Comparison of ENCODE assay signal across 10 cellular contexts in the genomic region with DNA sequence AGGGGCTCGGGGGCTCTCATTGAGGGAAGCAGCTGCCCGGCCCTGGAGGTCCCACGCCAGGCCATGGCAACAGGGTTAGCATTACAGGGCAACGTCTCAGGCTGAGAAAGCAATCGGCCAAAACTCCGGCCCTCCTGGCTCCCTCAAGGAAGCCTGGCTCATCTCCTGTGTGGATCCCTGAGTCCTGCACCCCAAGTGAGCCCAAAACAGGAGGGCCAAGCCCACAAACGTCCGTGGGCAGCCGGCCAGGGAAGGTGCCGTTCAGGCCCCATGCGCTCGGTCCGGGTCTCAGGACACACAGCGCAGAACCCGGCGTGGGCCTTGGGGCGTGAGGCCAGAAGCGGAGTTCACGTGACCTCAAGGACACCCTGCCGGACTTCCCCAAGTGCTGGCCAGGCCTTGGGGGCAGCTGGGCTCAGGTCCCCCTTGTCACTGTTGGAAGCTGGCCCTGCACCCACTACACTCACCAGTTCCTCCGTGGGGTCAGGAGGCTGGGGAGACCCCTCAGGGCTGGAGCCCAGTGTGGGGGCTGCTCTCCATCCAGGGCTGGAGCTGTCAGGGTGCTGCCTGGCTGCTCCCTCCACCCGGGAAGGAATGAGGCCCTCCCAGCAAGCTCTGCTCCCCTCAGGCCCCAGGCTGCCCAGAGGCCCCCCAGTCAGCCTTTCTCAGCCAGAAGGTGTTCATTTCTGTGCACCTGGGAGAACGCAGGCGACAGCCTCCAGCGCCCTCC. TPM values are rescaled to one million over a fixed set of nuclear protein-coding genes. Genes with fewer than 3 reads are reported as not detected.
DNase-seq lines count a peak whose midpoint lies in the region; ATAC-seq and TF ChIP-seq lines count a peak whose summit lies in the region.
"Had no signal": no experiment of that assay in that cellular context is flagged by ENCODE, and none has a peak within 500 bp of the region (broad histone marks: within the 10 kb centered on the region; RNA-seq: fewer than 3 reads in every experiment).

No MANE protein-coding gene starts in this region.

- H3K4me3 Mint-ChIP-seq in CD14-positive monocyte (peak overlapping the region in 1 of 2 donors; percentile 46), H9 (no peak overlapping the region)
- H3K4me3 Mint-ChIP-seq in central memory CD8-positive, alpha-beta T cell, result peak overlapping the region; percentile 19

- WGBS in H9 (ENCODE audit: extremely low coverage, insufficient read length, low lambda C conversion rate), result no CpG with 5 or more reads among the region's 25 CpGs

- H4K91ac ChIP-seq in H9 (ENCODE audit: insufficient read length, low read depth, low read length), result no peak overlapping the region

- no peak overlapping the region for H3K4ac ChIP-seq in H9 (ENCODE audit: low read depth, low read length)

- H3K9me3 ChIP-seq in H9 (ENCODE audit: control insufficient read depth, low read depth, low read length) (no peaks in the 10 kb centered on the region), MM.1S (replicated peaks; ENCODE audit: insufficient read depth, low read length) (no peaks in the 10 kb centered on the region)
- H3K9me3 ChIP-seq in effector memory CD4-positive, alpha-beta T cell (ENCODE audit: control insufficient read depth, low read length), result no peaks in the 10 kb centered on the region

- no peak overlapping the region for H3K14ac ChIP-seq in H9 (ENCODE audit: insufficient read depth, low read length)

- H3K4me2 ChIP-seq in H9 (ENCODE audit: insufficient read depth, insufficient read length, low read length) (no peak overlapping the region), MM.1S (ENCODE audit: low read depth, low read length) (no peak overlapping the region)

- intact Hi-C loops in CD14-positive monocyte (cut with micrococcal nuclease), result loop anchor here in 1 of 2 donors (2.0 to 10.0 kb wide), 2 partner anchors 64 to 146 kb away; partner anchors contain the start of gene INPP5A

- H3T11ph ChIP-seq in H9 (ENCODE audit: low read length), result no peak overlapping the region

- H2BK5ac ChIP-seq in H9 (ENCODE audit: insufficient read length, low read length), result no peak overlapping the region

- no peak overlapping the region for H3K56ac ChIP-seq in H9 (ENCODE audit: insufficient read length, low read depth, low read length)

- no peak overlapping the region for H2BK15ac ChIP-seq in H9 (ENCODE audit: low read depth, low read length)

- no peaks in the 10 kb centered on the region for H3K79me1 ChIP-seq in H9 (ENCODE audit: insufficient read depth, low read depth, low read length, poor library complexity, severe bottlenecking)

- H3K18ac ChIP-seq in H9 (ENCODE audit: insufficient read length, low read depth, low read length), result no peak overlapping the region

- H3K4me3 ChIP-seq in MM.1S (ENCODE audit: low read length), result no peak overlapping the region
- no peak overlapping the region for H3K4me3 ChIP-seq in effector memory CD4-positive, alpha-beta T cell (ENCODE audit: insufficient read depth, low read depth, low read length, poor library complexity, severe bottlenecking)

- H2BK20ac ChIP-seq in H9 (ENCODE audit: low read depth, low read length, poor library complexity, severe bottlenecking), result no peak overlapping the region

- H3K23me2 ChIP-seq in H9 (ENCODE audit: insufficient read length, low read depth, low read length, poor library complexity, severe bottlenecking), result no peaks in the 10 kb centered on the region

- no peaks in the 10 kb centered on the region for H3K36me3 ChIP-seq in MM.1S (replicated peaks; ENCODE audit: insufficient read depth, low read length)
- H3K36me3 ChIP-seq in effector memory CD4-positive, alpha-beta T cell (ENCODE audit: control insufficient read depth, insufficient read depth, low read length), result no peaks in the 10 kb centered on the region

- H3K79me2 ChIP-seq in H9 (ENCODE audit: insufficient read depth, low read length) (no peaks in the 10 kb centered on the region), MM.1S (ENCODE audit: low read length) (no peaks in the 10 kb centered on the region)

- no peak overlapping the region for H3K23ac ChIP-seq in H9 (ENCODE audit: insufficient read length, low read depth, low read length)

- H2BK120ac ChIP-seq in H9 (ENCODE audit: low read depth, low read length, poor library complexity, severe bottlenecking), result no peak overlapping the region

- H3K27me3 Mint-ChIP-seq in CD14-positive monocyte (ENCODE audit: low read depth in 3 of 3), result peaks cover 4 to 25% (median 7%) of the 10 kb centered on the region in 3 donors
- peaks cover 9% of the 10 kb centered on the region for H3K27me3 Mint-ChIP-seq in H9 (ENCODE audit: low read depth)
- no peaks in the 10 kb centered on the region for H3K27me3 Mint-ChIP-seq in central memory CD8-positive, alpha-beta T cell

- H4K20me1 ChIP-seq in H9 (ENCODE audit: control insufficient read depth, insufficient read depth, insufficient read length) (no peaks in the 10 kb centered on the region), MM.1S (ENCODE audit: insufficient read depth, low read length) (no peaks in the 10 kb centered on the region)

- H3K27ac ChIP-seq in H9 (ENCODE audit: insufficient read length, low read depth, low read length) (no peak overlapping the region), MM.1S (ENCODE audit: low read length) (no peak overlapping the region)
- H3K27ac ChIP-seq in effector memory CD4-positive, alpha-beta T cell (ENCODE audit: insufficient read depth, low read length, poor library complexity, severe bottlenecking), result no peak overlapping the region

- no peak overlapping the region for H3K9ac ChIP-seq in H9 (ENCODE audit: extremely low read depth, insufficient read length, low read length)
- H3K9ac ChIP-seq in MM.1S (ENCODE audit: low read length), result no peak overlapping the region

- no peaks in the 10 kb centered on the region for H3F3A ChIP-seq in MM.1S (ENCODE audit: insufficient read depth, low read length)

- TF ChIP-seq CTCF in CD14-positive monocyte (IDR thresholded peaks at IDR 0.05), result no peak
- no peak for TF ChIP-seq CTCF in H9 (conservative IDR thresholded peaks at IDR 0.05)
- TF ChIP-seq CTCF in omental fat pad (IDR thresholded peaks at IDR 0.05), result no peak
- TF ChIP-seq CTCF in MM.1S (IDR thresholded peaks at IDR 0.05; ENCODE audit: low read length), result no peak

- no peak overlapping the region for H2AK5ac ChIP-seq in H9 (ENCODE audit: insufficient read length, low read length)

- no peaks in the 10 kb centered on the region for H3K4me1 ChIP-seq in H9 (ENCODE audit: insufficient read depth, low read length)
- H3K4me1 ChIP-seq in MM.1S (ENCODE audit: low read length), result no peaks in the 10 kb centered on the region
- peaks cover 4% of the 10 kb centered on the region for H3K4me1 ChIP-seq in effector memory CD4-positive, alpha-beta T cell (ENCODE audit: control insufficient read depth, insufficient read depth, low read length, poor library complexity, severe bottlenecking)

- H3K9me3 Mint-ChIP-seq in CD14-positive monocyte (peaks cover 0 to 7% (median 1%) of the 10 kb centered on the region in 7 donors), H9 (peaks cover 7 to 8% of the 10 kb centered on the region in 2 experiments)
- H3K9me3 Mint-ChIP-seq in central memory CD8-positive, alpha-beta T cell, result peaks cover 8% of the 10 kb centered on the region

- H3K4me1 Mint-ChIP-seq in CD14-positive monocyte (peaks cover 41% of the 10 kb centered on the region), H9 (peaks cover 9 to 11% of the 10 kb centered on the region in 2 experiments)
- no peaks in the 10 kb centered on the region for H3K4me1 Mint-ChIP-seq in central memory CD8-positive, alpha-beta T cell

- H4K8ac ChIP-seq in H9 (replicated peaks; ENCODE audit: insufficient read length, low read depth, low read length), result no peak overlapping the region

- H3K36me3 Mint-ChIP-seq in CD14-positive monocyte (peaks cover 0 to 2% of the 10 kb centered on the region in 2 donors), H9 (ENCODE audit: insufficient read depth in 1 of 3, low read depth in 3 of 3) (peaks cover 0 to 8% (median 7%) of the 10 kb centered on the region in 3 experiments; a peak in 3 of 7 replicates)
- peaks cover 7% of the 10 kb centered on the region for H3K36me3 Mint-ChIP-seq in central memory CD8-positive, alpha-beta T cell (ENCODE audit: insufficient read depth)

- no peak for ATAC-seq in central memory CD8-positive, alpha-beta T cell (replicated peaks; ENCODE audit: extremely low read depth, poor library complexity, severe bottlenecking)
- peak; percentile 59 for ATAC-seq in omental fat pad (ENCODE audit: low FRiP score)
- ATAC-seq in HG02571 (IDR thresholded peaks at IDR 0.05; ENCODE audit: unreplicated experiment), result no peak
- ATAC-seq in HG02759 (IDR thresholded peaks at IDR 0.05; ENCODE audit: unreplicated experiment), result no peak

- H3K27me3 ChIP-seq in H9 (ENCODE audit: insufficient read depth, low read length) (no peaks in the 10 kb centered on the region), MM.1S (replicated peaks; ENCODE audit: insufficient read depth, low read length) (peaks cover 16% of the 10 kb centered on the region)
- H3K27me3 ChIP-seq in effector memory CD4-positive, alpha-beta T cell (replicated peaks; ENCODE audit: control insufficient read depth, insufficient read depth, low read length, poor library complexity, severe bottlenecking), result no peaks in the 10 kb centered on the region

- H3K9me2 ChIP-seq in MM.1S (replicated peaks; ENCODE audit: insufficient read depth, low read length), result no peaks in the 10 kb centered on the region

- H2AFZ ChIP-seq in H9 (ENCODE audit: low read length), result no peak overlapping the region
- H2AFZ ChIP-seq in MM.1S (ENCODE audit: low read length), result no peak overlapping the region

- H2BK12ac ChIP-seq in H9 (ENCODE audit: insufficient read length, low read depth, low read length), result no peak overlapping the region

- no peak overlapping the region for H4K5ac ChIP-seq in H9 (ENCODE audit: insufficient read length, low read depth, low read length)

- DNase-seq in CD14-positive monocyte (ENCODE audit: low spot score) (peak; percentile 47), H9 (peak; percentile 73), omental fat pad (ENCODE audit: low spot score) (no peak), MM.1S (no peak)
- no peak for DNase-seq in central memory CD8-positive, alpha-beta T cell (ENCODE audit: low spot score in 2 of 2)
- DNase-seq in effector memory CD4-positive, alpha-beta T cell, result no peak
- DNase-seq: effector CD4-positive, alpha-beta T cell; retina had no signal

- H3K27ac Mint-ChIP-seq in CD14-positive monocyte (no peak overlapping the region), H9 (no peak overlapping the region)
- H3K27ac Mint-ChIP-seq in central memory CD8-positive, alpha-beta T cell (ENCODE audit: low read depth), result peak overlapping the region; percentile 32

RNA-seq across cellular contexts. Expression of gene PWWP2B, which starts 7.9 kb away (rescaled TPM):
- 1 to 10 TPM; 2.4 to 2.7 TPM for polyA plus RNA-seq in CD14-positive monocyte
- total RNA-seq in H9 (2021) (9.5 and 10.0 TPM in 2 replicates), omental fat pad (10 to 100 TPM in 3 of 4 donors, 1 to 10 TPM in 1; 6.0 to 24.4 (median 12.2) TPM)

RNA-seq across cellular contexts. Expression of gene LRRC27, which starts 57.1 kb away (rescaled TPM):
- 1 to 10 TPM; 3.6 TPM for polyA plus RNA-seq in CD14-positive monocyte
- total RNA-seq in H9 (2021) (1.9 and 2.7 TPM in 2 replicates), omental fat pad (10 to 100 TPM in 1 of 4 donors, 1 to 10 TPM in 3; 5.0 to 12.1 (median 7.7) TPM)

Comparison
In these comparisons a context has a peak if more than half of its experiments do, and no peak if none do; other contexts are left out.
1. DNase-seq: peak in CD14-positive monocyte (single experiment) and H9 (single experiment); none in central memory CD8-positive, alpha-beta T cell (0 of 2), omental fat pad (single experiment), MM.1S (single experiment) and effector memory CD4-positive, alpha-beta T cell (0 of 3).